Comparison of ENCODE assay signal across 11 cellular contexts in the genomic region with DNA sequence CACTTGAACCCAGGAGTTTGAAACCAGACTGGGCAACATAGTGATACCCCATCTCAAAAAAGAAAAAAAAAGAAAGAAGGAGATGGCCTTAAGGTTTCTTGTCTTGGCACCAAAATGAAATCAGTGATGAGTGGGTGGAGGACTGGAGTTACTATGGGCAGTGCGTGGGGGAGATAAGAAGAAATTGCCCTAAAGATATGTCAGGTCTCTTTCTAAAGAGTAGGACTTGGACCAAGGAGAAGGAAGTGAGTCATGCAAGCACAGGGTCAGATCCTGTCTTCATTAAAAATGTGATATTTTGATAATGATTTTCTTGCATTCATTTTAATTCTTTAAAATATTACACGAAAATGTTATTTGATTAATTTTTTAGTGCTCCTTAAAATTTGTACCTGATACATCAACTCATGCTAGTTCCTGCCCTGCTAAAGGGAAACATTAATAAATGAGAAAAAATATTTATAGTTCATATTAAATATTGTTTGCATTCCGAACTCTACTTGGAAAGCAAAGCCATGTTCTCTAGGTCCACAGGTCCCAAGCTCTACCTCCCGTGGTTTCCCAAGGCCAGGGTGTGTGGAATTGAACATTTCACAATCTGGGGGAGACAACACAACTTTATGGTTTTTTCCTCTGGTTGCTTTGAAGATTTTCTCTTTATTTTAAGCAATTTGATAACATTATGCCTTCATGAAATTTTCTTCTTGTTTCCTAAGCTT.
DNase-seq lines count a peak whose midpoint lies in the region; FAIRE-seq and TF ChIP-seq lines count a peak whose summit lies in the region.
"Had no signal": no experiment of that assay in that cellular context is flagged by ENCODE, and none has a peak within 500 bp of the region (broad histone marks: within the 10 kb centered on the region; RNA-seq: fewer than 3 reads in every experiment).

No MANE protein-coding gene starts in this region.

- H3K9ac ChIP-seq in mammary epithelial cell (ENCODE audit: insufficient read depth, low read length) (peak overlapping the region; percentile 58), parathyroid adenoma (no peak overlapping the region), neuronal stem cell (ENCODE audit: low read depth, low read length, poor library complexity) (no peak overlapping the region)

- no peak for DNase-seq in activated CD4-positive, alpha-beta T cell treated with anti-CD3 and anti-CD28 coated beads, Interleukin-2, amount 10 ng/mL, durations not matched to agents 7 days and 5 days
- DNase-seq in activated CD4-positive, alpha-beta T cell treated with anti-CD3 and anti-CD28 coated beads, Interleukin-2, amount 50 U/mL, for 1 hour, result no peak
- DNase-seq in RCC 7860 (ENCODE audit: low spot score) (peak; percentile 73), mammary epithelial cell (peak; percentile 24), Caco-2 (no peak), neuronal stem cell (ENCODE audit: low spot score) (no peak), NCI-H510A treated with DMSO at 0.1 percent for 48 hours (lab: John Stamatoyannopoulos, UW) (no peak)
- DNase-seq: effector memory CD4-positive, alpha-beta T cell; mucosa of descending colon had no signal

- H2BK5ac ChIP-seq in neuronal stem cell (ENCODE audit: low read length), result no peak overlapping the region

- CTCF ChIA-PET in activated CD4-positive, alpha-beta T cell treated with anti-CD3 and anti-CD28 coated beads, Interleukin-2, amount 10 ng/mL, durations not matched to agents 7 days and 5 days (lab: Charles Lee), result interaction anchor here (1.3 to 3.2 kb wide), 4 partner anchors 9 to 30 kb away, joined by 3 to 14 read pairs (median 4); no protein-coding TSS in a partner anchor
- CTCF ChIA-PET in mammary epithelial cell (lab: Charles Lee; ENCODE audit: low non-redundant PET) (no interaction called here), Caco-2 (lab: Charles Lee) (interaction anchor here (1.0 kb wide), 1 partner anchor 10 kb away, joined by 4 read pairs; no protein-coding TSS in a partner anchor)

- no peaks in the 10 kb centered on the region for H3K9me3 ChIP-seq in mammary epithelial cell (replicated peaks; ENCODE audit: insufficient read depth, low read length)
- no peaks in the 10 kb centered on the region for H3K9me3 ChIP-seq in parathyroid adenoma (ENCODE audit: control insufficient read depth, low read length)
- H3K9me3 ChIP-seq in Caco-2, result peaks cover 25% of the 10 kb centered on the region
- peaks cover 4 to 6% of the 10 kb centered on the region in 2 donors for H3K9me3 ChIP-seq in neuronal stem cell (replicated peaks in 1 of 2; ENCODE audit: control insufficient read depth in 2 of 2, insufficient read depth in 1 of 2, low read depth in 1 of 2, low read length in 2 of 2)

- peak overlapping the region; percentile 94 for H3K27ac ChIP-seq in mammary epithelial cell (ENCODE audit: insufficient read depth, low read depth, low read length)
- H3K27ac ChIP-seq in parathyroid adenoma, result peak overlapping the region; percentile 9
- H3K27ac ChIP-seq in neuronal stem cell (replicated peaks; ENCODE audit: low read length), result no peak overlapping the region

- H3K4me2 ChIP-seq in mammary epithelial cell (ENCODE audit: insufficient read depth, low read depth, low read length) (peak overlapping the region; percentile 32), parathyroid adenoma (ENCODE audit: low read length) (no peak overlapping the region), neuronal stem cell (ENCODE audit: insufficient read depth, low read length, poor library complexity, severe bottlenecking) (no peak overlapping the region)

- TF ChIP-seq CTCF in mammary epithelial cell (conservative IDR thresholded peaks at IDR 0.05 in 1 of 2, IDR thresholded peaks at IDR 0.05 in 1 of 2; ENCODE audit: extremely low read depth in 1 of 2, insufficient read depth in 1 of 2, low read depth in 1 of 2, low read length in 2 of 2) (no peak), parathyroid adenoma (IDR thresholded peaks at IDR 0.05) (no peak), Caco-2 (IDR thresholded peaks at IDR 0.05; ENCODE audit: insufficient read depth in 1 of 2, low read depth in 1 of 2, low read length in 1 of 2, severe bottlenecking in 1 of 2, unreplicated experiment in 1 of 2) (no peak)

- BruUV-seq in mammary epithelial cell (replicated peaks; lab: Mats Ljungman, UMichigan) (no TSS peak), Caco-2 (replicated peaks; lab: Mats Ljungman, UMichigan) (no TSS peak)

- H3K23ac ChIP-seq in neuronal stem cell (ENCODE audit: low read depth, low read length, poor library complexity), result no peak overlapping the region

- FAIRE-seq in RCC 7860 (lab: Jason Lieb, UNC), result peak; percentile 74

- dilution Hi-C loops in mammary epithelial cell (cut with HindIII; ENCODE audit: low sequenced_read_pairs), result loop anchor here (10.0 kb wide), 1 partner anchor 130 kb away; no protein-coding TSS in a partner anchor

- intact Hi-C loops in mammary epithelial cell (cut with micrococcal nuclease) (no loop called here), Caco-2 (cut with micrococcal nuclease; ENCODE audit: unreplicated experiment) (no loop called here)

- H2AFZ ChIP-seq in mammary epithelial cell (ENCODE audit: low read depth, low read length), result peak overlapping the region; percentile 2
- no peak overlapping the region for H2AFZ ChIP-seq in parathyroid adenoma
- no peak overlapping the region for H2AFZ ChIP-seq in neuronal stem cell (ENCODE audit: low read length)

- no peak overlapping the region for H3K4me3 ChIP-seq in mammary epithelial cell (replicated peaks in 1 of 3; ENCODE audit: insufficient read depth in 1 of 3, low read depth in 2 of 3, low read length in 3 of 3)
- H3K4me3 ChIP-seq in parathyroid adenoma (ENCODE audit: low read depth, low read length), result no peak overlapping the region
- no peak overlapping the region for H3K4me3 ChIP-seq in Caco-2 (ENCODE audit: low read depth, low read length)
- no peak overlapping the region for H3K4me3 ChIP-seq in neuronal stem cell (ENCODE audit: low read length in 2 of 2)
- H3K4me3 ChIP-seq: mucosa of descending colon, skin epidermis had no signal

- H3K4me1 Mint-ChIP-seq in activated CD4-positive, alpha-beta T cell treated with anti-CD3 and anti-CD28 coated beads, Interleukin-2, amount 10 ng/mL, durations not matched to agents 7 days and 5 days, result peaks cover 73% of the 10 kb centered on the region
- no peaks in the 10 kb centered on the region for H3K4me1 Mint-ChIP-seq in Caco-2 (ENCODE audit: low read depth, unreplicated experiment)

- H2BK12ac ChIP-seq in neuronal stem cell (ENCODE audit: low read length), result no peak overlapping the region

- H3K79me2 ChIP-seq in mammary epithelial cell (ENCODE audit: insufficient read depth, low read length) (no peaks in the 10 kb centered on the region), parathyroid adenoma (no peaks in the 10 kb centered on the region)

- H4K91ac ChIP-seq in neuronal stem cell (ENCODE audit: low read depth, low read length, poor library complexity), result no peak overlapping the region

- H3K18ac ChIP-seq in neuronal stem cell (ENCODE audit: low read length), result no peak overlapping the region

- H4K20me1 ChIP-seq in mammary epithelial cell (ENCODE audit: insufficient read depth, low read length), result no peaks in the 10 kb centered on the region

- H3K4me3 Mint-ChIP-seq in activated CD4-positive, alpha-beta T cell treated with anti-CD3 and anti-CD28 coated beads, Interleukin-2, amount 10 ng/mL, durations not matched to agents 7 days and 5 days, result peak overlapping the region; percentile 26
- no peak overlapping the region for H3K4me3 Mint-ChIP-seq in Caco-2 (ENCODE audit: unreplicated experiment)

- no peak overlapping the region for H2BK120ac ChIP-seq in neuronal stem cell (ENCODE audit: low read depth, low read length)

- POLR2A ChIA-PET in activated CD4-positive, alpha-beta T cell treated with anti-CD3 and anti-CD28 coated beads, Interleukin-2, amount 10 ng/mL, durations not matched to agents 7 days and 5 days (lab: Charles Lee), result no interaction called here
- POLR2A ChIA-PET in Caco-2 (lab: Charles Lee), result no interaction called here

- H3K36me3 Mint-ChIP-seq in activated CD4-positive, alpha-beta T cell treated with anti-CD3 and anti-CD28 coated beads, Interleukin-2, amount 10 ng/mL, durations not matched to agents 7 days and 5 days (ENCODE audit: low read depth), result peaks cover 39% of the 10 kb centered on the region
- no peaks in the 10 kb centered on the region for H3K36me3 Mint-ChIP-seq in Caco-2 (ENCODE audit: insufficient read depth, unreplicated experiment)

- H3K36me3 ChIP-seq in mammary epithelial cell (ENCODE audit: insufficient read depth, low read length) (no peaks in the 10 kb centered on the region), parathyroid adenoma (ENCODE audit: control insufficient read depth, insufficient read depth, low read length) (no peaks in the 10 kb centered on the region), Caco-2 (ENCODE audit: control insufficient read depth, insufficient read depth, low read length) (no peaks in the 10 kb centered on the region; the same call in 1 of the 2 replicates), neuronal stem cell (replicated peaks in 1 of 2; ENCODE audit: control insufficient read depth in 2 of 2, insufficient read depth in 2 of 2, low read length in 2 of 2) (no peaks in the 10 kb centered on the region)

- peaks cover 26% of the 10 kb centered on the region for H3K9me3 Mint-ChIP-seq in activated CD4-positive, alpha-beta T cell treated with anti-CD3 and anti-CD28 coated beads, Interleukin-2, amount 10 ng/mL, durations not matched to agents 7 days and 5 days
- peaks cover 45% of the 10 kb centered on the region for H3K9me3 Mint-ChIP-seq in Caco-2 (ENCODE audit: unreplicated experiment)

- no peak overlapping the region for H3K4ac ChIP-seq in neuronal stem cell (ENCODE audit: low read length)

- in situ Hi-C loops in mammary epithelial cell (cut with MboI; ENCODE audit: low sequenced_read_pairs in 2 of 2), result loop anchor here (25.0 kb wide), 2 partner anchors 318 to 568 kb away; partner anchors contain the start of gene CYP20A1 (in 1 of the 2)

- no peak overlapping the region for H4K8ac ChIP-seq in neuronal stem cell (ENCODE audit: low read depth, low read length)

- H3K27me3 ChIP-seq in mammary epithelial cell (ENCODE audit: insufficient read depth, low read length) (no peaks in the 10 kb centered on the region), parathyroid adenoma (ENCODE audit: control insufficient read depth, insufficient read depth, low read length) (no peaks in the 10 kb centered on the region), Caco-2 (replicated peaks; ENCODE audit: control insufficient read depth, insufficient read depth, low read length) (no peaks in the 10 kb centered on the region), neuronal stem cell (ENCODE audit: control insufficient read depth in 3 of 3, insufficient read depth in 3 of 3, low read depth in 1 of 3, low read length in 3 of 3) (no peaks in the 10 kb centered on the region)

- H3K4me1 ChIP-seq in mammary epithelial cell (ENCODE audit: insufficient read depth, low read length) (peaks cover 54% of the 10 kb centered on the region), parathyroid adenoma (no peaks in the 10 kb centered on the region), Caco-2 (no peaks in the 10 kb centered on the region), neuronal stem cell (ENCODE audit: control insufficient read depth in 2 of 2, insufficient read depth in 1 of 2, low read depth in 1 of 2, low read length in 2 of 2) (peaks cover 6 to 13% of the 10 kb centered on the region in 2 donors)

- WGBS in mammary epithelial cell (ENCODE audit: low coverage, missing lambda C conversion rate), result 37% methylated on average over 4 of the region's 4 CpGs
- WGBS in neuronal stem cell (ENCODE audit: extremely low coverage in 2 of 2, insufficient read length in 2 of 2, insufficient replicate concordance in 1 of 2), 2 donors, result no CpG with 5 or more reads among the region's 4 CpGs

- H2AK5ac ChIP-seq in neuronal stem cell (ENCODE audit: low read depth, low read length), result no peak overlapping the region

- peak overlapping the region; percentile 67 for H3K27ac Mint-ChIP-seq in activated CD4-positive, alpha-beta T cell treated with anti-CD3 and anti-CD28 coated beads, Interleukin-2, amount 10 ng/mL, durations not matched to agents 7 days and 5 days
- no peak overlapping the region for H3K27ac Mint-ChIP-seq in Caco-2 (ENCODE audit: unreplicated experiment)

- H3K27me3 Mint-ChIP-seq in activated CD4-positive, alpha-beta T cell treated with anti-CD3 and anti-CD28 coated beads, Interleukin-2, amount 10 ng/mL, durations not matched to agents 7 days and 5 days, result no peaks in the 10 kb centered on the region
- no peaks in the 10 kb centered on the region for H3K27me3 Mint-ChIP-seq in Caco-2 (ENCODE audit: insufficient read depth, unreplicated experiment)

- H3K14ac ChIP-seq in neuronal stem cell (ENCODE audit: low read length), result no peak overlapping the region

- H2BK15ac ChIP-seq in neuronal stem cell (ENCODE audit: low read length), result no peak overlapping the region

- no peaks in the 10 kb centered on the region for H3K79me1 ChIP-seq in neuronal stem cell (ENCODE audit: low read depth, low read length)

Comparison
In these comparisons a context has a peak if more than half of its experiments do, and no peak if none do; other contexts are left out.
1. DNase-seq: peak in RCC 7860 (single experiment) and mammary epithelial cell (single experiment); none in activated CD4-positive, alpha-beta T cell treated with anti-CD3 and anti-CD28 coated beads, Interleukin-2, amount 10 ng/mL, durations not matched to agents 7 days and 5 days (single experiment), activated CD4-positive, alpha-beta T cell treated with anti-CD3 and anti-CD28 coated beads, Interleukin-2, amount 50 U/mL, for 1 hour (single experiment), Caco-2 (0 of 2), neuronal stem cell (single experiment) and NCI-H510A treated with DMSO at 0.1 percent for 48 hours (single experiment).